Comparison of ENCODE assay signal across 9 cellular contexts in genomic region chr11:61955031-61955415, GRCh38. TPM values are rescaled to one million over a fixed set of nuclear protein-coding genes. Genes with fewer than 3 reads are reported as not detected.
A peak's percentile ranks its signal among the peaks of the same experiment; 100 is the strongest.
DNase-seq lines count a peak whose midpoint lies in the region; ATAC-seq and TF ChIP-seq lines count a peak whose summit lies in the region.
"Had no signal": no experiment of that assay in that cellular context is flagged by ENCODE, and none has a peak within 500 bp of the region (broad histone marks: within the 10 kb centered on the region; RNA-seq: fewer than 3 reads in every experiment).

No MANE protein-coding gene starts in this region.

- H3K9me3 ChIP-seq in naive thymus-derived CD4-positive, alpha-beta T cell (ENCODE audit: control insufficient read depth in 2 of 3, low read length in 3 of 3), result no peaks in the 10 kb centered on the region

- peak overlapping the region; percentile 48 for H3K4me3 ChIP-seq in fibroblast of villous mesenchyme (ENCODE audit: low read depth, low read length)
- H3K4me3 ChIP-seq in naive thymus-derived CD4-positive, alpha-beta T cell (ENCODE audit: low read length), result no peak overlapping the region

- H3K9me3 Mint-ChIP-seq in T-cell, result no peaks in the 10 kb centered on the region
- H3K9me3 Mint-ChIP-seq in naive thymus-derived CD4-positive, alpha-beta T cell, result peaks cover 0 to 2% (median 0%) of the 10 kb centered on the region in 11 donors

- H3K4me1 Mint-ChIP-seq in T-cell, result peaks cover 0 to 9% (median 2%) of the 10 kb centered on the region in 3 donors
- H3K4me1 Mint-ChIP-seq in naive thymus-derived CD4-positive, alpha-beta T cell, result peaks cover 0 to 13% (median 3%) of the 10 kb centered on the region in 7 donors

- CTCF ChIA-PET in T-cell (lab: Charles Lee), result interaction anchor here in 1 of 2 donors (0.5 to 0.7 kb wide), 2 partner anchors 11 to 71 kb away, joined by 3 to 4 read pairs; no protein-coding TSS in a partner anchor
- CTCF ChIA-PET in naive thymus-derived CD4-positive, alpha-beta T cell (lab: Charles Lee), result no interaction called here

- no peaks in the 10 kb centered on the region for H3K36me3 ChIP-seq in naive thymus-derived CD4-positive, alpha-beta T cell (ENCODE audit: control insufficient read depth in 2 of 3, insufficient read depth in 3 of 3, low read length in 3 of 3)

- DNase-seq in GM03348 (ENCODE audit: low spot score), result peak; percentile 90
- DNase-seq in T-cell, result peak in 3 of 34 experiments; percentile 12 to 26 (median 24)
- DNase-seq in fibroblast of villous mesenchyme (ENCODE audit: low read depth), result peak; percentile 95
- no peak for DNase-seq in naive thymus-derived CD4-positive, alpha-beta T cell

- TF ChIP-seq CTCF in fibroblast of villous mesenchyme (IDR thresholded peaks at IDR 0.05; ENCODE audit: insufficient read depth, low read depth, low read length), result peak; percentile 28

- H3K36me3 Mint-ChIP-seq in T-cell, result no peaks in the 10 kb centered on the region
- peaks cover 0 to 9% (median 0%) of the 10 kb centered on the region in 5 donors for H3K36me3 Mint-ChIP-seq in naive thymus-derived CD4-positive, alpha-beta T cell

- intact Hi-C loops in naive thymus-derived CD4-positive, alpha-beta T cell (cut with micrococcal nuclease), result loop anchor here in 1 of 2 donors (1.0 to 2.0 kb wide), 2 partner anchors 11 to 128 kb away; no protein-coding TSS in a partner anchor

- no peak overlapping the region for H3K27ac ChIP-seq in naive thymus-derived CD4-positive, alpha-beta T cell (ENCODE audit: low read depth, low read length)
- H3K27ac ChIP-seq: KMS-11 had no signal

- H3K27me3 Mint-ChIP-seq in T-cell, result peaks cover 5 to 30% of the 10 kb centered on the region in 2 donors
- H3K27me3 Mint-ChIP-seq in naive thymus-derived CD4-positive, alpha-beta T cell, result peaks cover 6 to 25% (median 8%) of the 10 kb centered on the region in 5 donors

- peaks cover 0 to 5% of the 10 kb centered on the region in 2 donors for H3K27me3 ChIP-seq in naive thymus-derived CD4-positive, alpha-beta T cell (ENCODE audit: control insufficient read depth in 2 of 2, insufficient read depth in 2 of 2, low read length in 2 of 2)

- POLR2A ChIA-PET in T-cell (lab: Charles Lee), result interaction anchor here in 1 of 2 donors (0.6 to 0.7 kb wide), 2 partner anchors 70 to 351 kb away, joined by 4 to 6 read pairs; no protein-coding TSS in a partner anchor
- POLR2A ChIA-PET in naive thymus-derived CD4-positive, alpha-beta T cell (lab: Charles Lee), result interaction anchor here (0.9 to 1.8 kb wide), 2 partner anchors 13 to 71 kb away, joined by 3 to 7 read pairs; partner anchors contain the start of gene FTH1

- H3K4me1 ChIP-seq in naive thymus-derived CD4-positive, alpha-beta T cell (ENCODE audit: control insufficient read depth in 2 of 2, insufficient read depth in 2 of 2, low read length in 2 of 2), result no peaks in the 10 kb centered on the region

- H3K4me3 Mint-ChIP-seq in T-cell, result peak overlapping the region in 2 of 3 donors; percentile 49 to 55
- peak overlapping the region in 8 of 10 donors; percentile 28 to 70 (median 58) for H3K4me3 Mint-ChIP-seq in naive thymus-derived CD4-positive, alpha-beta T cell

- ATAC-seq in T-cell (replicated peaks in 1 of 4) (peak in 3 of 4 experiments; percentile 1 to 24 (median 7)), HG03442 (IDR thresholded peaks at IDR 0.05; ENCODE audit: unreplicated experiment) (no peak), GM19467 (IDR thresholded peaks at IDR 0.05; ENCODE audit: unreplicated experiment) (no peak), HG02852 (IDR thresholded peaks at IDR 0.05; ENCODE audit: unreplicated experiment) (no peak), GM19397 (IDR thresholded peaks at IDR 0.05; ENCODE audit: unreplicated experiment) (no peak)
- ATAC-seq in naive thymus-derived CD4-positive, alpha-beta T cell, result peak; percentile 80

- H3K27ac Mint-ChIP-seq in T-cell, result no peak overlapping the region
- H3K27ac Mint-ChIP-seq in naive thymus-derived CD4-positive, alpha-beta T cell, result no peak overlapping the region

RNA-seq across cellular contexts. Expression of gene BEST1, which starts 4.9 kb away (rescaled TPM):
- total RNA-seq in T-cell (under 1 TPM in 3 of 5 donors, not detected in 2; 0.07 to 0.23 (median 0.13) TPM), fibroblast of villous mesenchyme (3.0 and 3.2 TPM in 2 replicates)
- 1 to 10 TPM in 2 of 5 experiments, under 1 TPM in 2, not detected in 1; 0.49 to 7.1 (median 0.75) TPM for total RNA-seq in naive thymus-derived CD4-positive, alpha-beta T cell
- polyA plus RNA-seq in naive thymus-derived CD4-positive, alpha-beta T cell, result 1 to 10 TPM in 1 of 2 donors, under 1 TPM in 1; 0.83 to 1.4 TPM

RNA-seq across cellular contexts. Expression of gene FTH1, which starts 12.4 kb away (rescaled TPM):
- total RNA-seq in T-cell, result 1,000 to 10,000 TPM in 2 of 5 donors, 100 to 1,000 TPM in 3; 575 to 1,574 (median 654) TPM
- 453 and 708 TPM in 2 replicates for total RNA-seq in fibroblast of villous mesenchyme
- total RNA-seq in naive thymus-derived CD4-positive, alpha-beta T cell, result 1,000 to 10,000 TPM in 2 of 5 experiments, 100 to 1,000 TPM in 3; 684 to 3,858 (median 993) TPM
- 1,000 to 10,000 TPM; 2,587 to 3,203 TPM for polyA plus RNA-seq in naive thymus-derived CD4-positive, alpha-beta T cell

RNA-seq across cellular contexts. Expression of gene RAB3IL1, which starts 37.7 kb away (rescaled TPM):
- total RNA-seq in T-cell (under 1 TPM in 2 of 5 donors, not detected in 3; 0.12 to 0.28 TPM), fibroblast of villous mesenchyme (6.9 and 10.6 TPM in 2 replicates)
- 1 to 10 TPM in 1 of 5 experiments, under 1 TPM in 1, not detected in 3; 0.49 to 1.9 TPM for total RNA-seq in naive thymus-derived CD4-positive, alpha-beta T cell
- polyA plus RNA-seq in naive thymus-derived CD4-positive, alpha-beta T cell, result not detected

Comparison
In these comparisons a context has a peak if more than half of its experiments do, and no peak if none do; other contexts are left out.
1. DNase-seq: peak in GM03348 (single experiment) and fibroblast of villous mesenchyme (single experiment); none in naive thymus-derived CD4-positive, alpha-beta T cell (0 of 9).
2. ATAC-seq: peak in T-cell (3 of 4) and naive thymus-derived CD4-positive, alpha-beta T cell (single experiment); none in HG03442 (single experiment), GM19467 (single experiment), HG02852 (single experiment) and GM19397 (single experiment).